ENCODE assay signal across 8 cellular contexts in the genomic region with DNA sequence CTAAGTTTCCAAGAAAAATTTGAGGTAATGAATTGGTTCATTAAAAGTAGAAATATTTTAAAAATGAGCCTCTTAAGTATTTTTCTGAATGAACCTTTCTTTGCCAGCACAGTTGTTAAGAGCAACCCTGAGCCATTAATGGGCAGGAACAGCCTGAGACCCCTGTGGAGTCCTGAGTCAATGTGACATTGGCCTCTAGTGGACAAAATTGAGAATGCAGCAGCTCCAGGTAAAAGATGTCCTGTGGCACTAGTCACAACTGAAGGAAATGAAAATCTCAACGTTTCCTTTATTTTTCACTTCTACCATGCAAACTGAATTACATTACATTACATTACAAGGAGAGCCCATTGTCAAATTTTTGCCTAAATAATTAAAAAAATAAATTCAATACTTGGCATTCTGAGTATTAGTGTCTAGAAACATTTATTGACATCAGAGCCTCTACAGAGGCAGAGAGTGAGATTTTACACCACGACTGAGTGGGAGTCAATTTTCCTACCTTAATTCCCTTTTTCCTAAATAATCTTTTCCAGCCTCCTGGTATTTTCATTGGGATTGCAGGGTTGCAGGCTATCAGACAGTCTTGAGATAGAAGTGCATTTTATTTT.
DNase-seq lines count a peak whose midpoint lies in the region; ATAC-seq and TF ChIP-seq lines count a peak whose summit lies in the region.

No MANE protein-coding gene starts in this region.

- no peaks in the 10 kb centered on the region; the same call in 1 of the 2 replicates for H3K36me3 ChIP-seq in Caco-2 (ENCODE audit: control insufficient read depth, insufficient read depth, low read length)
- no peaks in the 10 kb centered on the region for H3K36me3 ChIP-seq in thoracic aorta

- H3K4me3 ChIP-seq in Caco-2 (ENCODE audit: low read depth, low read length) (no peak overlapping the region), thoracic aorta (no peak overlapping the region)

- H3K9me3 ChIP-seq in Caco-2 (no peaks in the 10 kb centered on the region), thoracic aorta (no peaks in the 10 kb centered on the region)

- H3K27me3 Mint-ChIP-seq in Caco-2 (ENCODE audit: insufficient read depth, unreplicated experiment) (no peaks in the 10 kb centered on the region), endothelial cell (ENCODE audit: unreplicated experiment) (peaks cover 3% of the 10 kb centered on the region)

- no peaks in the 10 kb centered on the region for H3K27me3 ChIP-seq in Caco-2 (replicated peaks; ENCODE audit: control insufficient read depth, insufficient read depth, low read length)
- no peaks in the 10 kb centered on the region for H3K27me3 ChIP-seq in thoracic aorta (replicated peaks; ENCODE audit: insufficient read depth)

- peak; percentile 77 for ATAC-seq in GM19324 (IDR thresholded peaks at IDR 0.05; ENCODE audit: low FRiP score, unreplicated experiment)
- ATAC-seq in HG03280 (IDR thresholded peaks at IDR 0.05; ENCODE audit: unreplicated experiment), result peak; percentile 80
- ATAC-seq in thoracic aorta (ENCODE audit: insufficient number of reproducible peaks, low FRiP score, low read depth), result peak; percentile 61

- peaks cover 64% of the 10 kb centered on the region for H3K4me1 ChIP-seq in Caco-2
- H3K4me1 ChIP-seq in thoracic aorta (ENCODE audit: control insufficient read depth in 1 of 2, low read depth in 2 of 2), result no peaks in the 10 kb centered on the region

- peaks cover 93% of the 10 kb centered on the region for H3K36me3 Mint-ChIP-seq in Caco-2 (ENCODE audit: insufficient read depth, unreplicated experiment)
- H3K36me3 Mint-ChIP-seq in endothelial cell (ENCODE audit: low read depth, unreplicated experiment), result peaks cover 11% of the 10 kb centered on the region

- H3K27ac Mint-ChIP-seq in Caco-2 (ENCODE audit: unreplicated experiment) (peak overlapping the region; percentile 80), endothelial cell (ENCODE audit: unreplicated experiment) (no peak overlapping the region)

- no peak overlapping the region for H3K4me3 Mint-ChIP-seq in Caco-2 (ENCODE audit: unreplicated experiment)
- no peak overlapping the region for H3K4me3 Mint-ChIP-seq in endothelial cell (ENCODE audit: unreplicated experiment)

- H3K4me1 Mint-ChIP-seq in Caco-2 (ENCODE audit: low read depth, unreplicated experiment), result peaks cover 37% of the 10 kb centered on the region
- peaks cover 10% of the 10 kb centered on the region for H3K4me1 Mint-ChIP-seq in endothelial cell (ENCODE audit: unreplicated experiment)

- CTCF ChIA-PET in Caco-2 (lab: Charles Lee), result interaction anchor here (0.5 to 1.6 kb wide), 6 partner anchors 30 to 270 kb away, joined by 3 to 12 read pairs (median 5); no protein-coding TSS in a partner anchor

- TF ChIP-seq CTCF in Caco-2 (IDR thresholded peaks at IDR 0.05; ENCODE audit: insufficient read depth in 1 of 2, low read depth in 1 of 2, low read length in 1 of 2, severe bottlenecking in 1 of 2, unreplicated experiment in 1 of 2), result peak; percentile 79 to 86
- peak; percentile 98 for TF ChIP-seq CTCF in endothelial cell (IDR thresholded peaks at IDR 0.05; ENCODE audit: unreplicated experiment)
- peak; percentile 91 for TF ChIP-seq CTCF in thoracic aorta (IDR thresholded peaks at IDR 0.05)

- intact Hi-C loops in Caco-2 (cut with micrococcal nuclease; ENCODE audit: unreplicated experiment), result loop anchor here (1.0 kb wide), 2 partner anchors 197 to 270 kb away; no protein-coding TSS in a partner anchor

- peak; percentile 73 to 78 for DNase-seq in Caco-2
- DNase-seq in NCI-H2227 (lab: John Stamatoyannopoulos, UW; ENCODE audit: unreplicated experiment), result peak; percentile 91
- peak; percentile 23 to 60 for DNase-seq in activated CD4-positive, alpha-beta T cell treated with anti-CD3 and anti-CD28 coated beads for 4 hours
- peak; percentile 80 for DNase-seq in endothelial cell (ENCODE audit: low spot score)
- peak; percentile 76 for DNase-seq in midbrain (lab: John Stamatoyannopoulos, UW)
- DNase-seq in thoracic aorta (ENCODE audit: low spot score), result peak; percentile 22

- POLR2A ChIA-PET in Caco-2 (lab: Charles Lee), result no interaction called here

- BruUV-seq in Caco-2 (replicated peaks; lab: Mats Ljungman, UMichigan), result no TSS peak

- H3K9me3 Mint-ChIP-seq in Caco-2 (ENCODE audit: unreplicated experiment) (no peaks in the 10 kb centered on the region), endothelial cell (ENCODE audit: unreplicated experiment) (no peaks in the 10 kb centered on the region)

- H3K27ac ChIP-seq in thoracic aorta, result no peak overlapping the region

Comparison
In these comparisons a context has a peak if more than half of its experiments do, and no peak if none do; other contexts are left out.
1. DNase-seq: peak in every context shown above with its lines; median percentile 91 in NCI-H2227; 80 in endothelial cell; 76 in midbrain; 76 in Caco-2; 42 in activated CD4-positive, alpha-beta T cell treated with anti-CD3 and anti-CD28 coated beads for 4 hours; 22 in thoracic aorta.